In the genomic region with DNA sequence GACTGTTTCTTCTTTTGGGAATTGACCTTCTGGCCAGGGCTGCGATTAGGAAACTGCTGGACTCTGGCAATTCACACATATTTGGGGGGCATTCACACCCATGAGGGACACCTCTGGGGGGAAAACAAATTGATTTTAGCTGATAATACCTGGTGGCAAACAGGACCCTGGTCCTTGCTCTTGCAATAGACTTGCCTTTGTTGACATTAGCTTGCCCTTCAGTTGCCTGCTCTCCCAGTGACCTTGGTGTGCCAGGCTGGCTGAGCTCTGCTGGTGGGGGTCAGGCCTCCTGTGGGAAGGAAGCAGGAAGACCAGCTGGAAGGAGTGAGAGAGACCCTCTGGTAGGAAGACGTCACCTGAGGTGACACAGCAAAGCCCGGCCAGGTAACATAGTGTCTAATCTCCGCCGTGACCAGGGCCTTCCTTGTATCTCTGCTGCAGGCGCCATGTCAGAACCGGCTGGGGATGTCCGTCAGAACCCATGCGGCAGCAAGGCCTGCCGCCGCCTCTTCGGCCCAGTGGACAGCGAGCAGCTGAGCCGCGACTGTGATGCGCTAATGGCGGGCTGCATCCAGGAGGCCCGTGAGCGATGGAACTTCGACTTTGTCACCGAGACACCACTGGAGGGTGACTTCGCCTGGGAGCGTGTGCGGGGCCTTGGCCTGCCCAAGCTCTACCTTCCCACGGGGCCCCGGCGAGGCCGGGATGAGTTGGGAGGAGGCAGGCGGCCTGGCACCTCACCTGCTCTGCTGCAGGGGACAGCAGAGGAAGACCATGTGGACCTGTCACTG, we compare ENCODE assay signal across 10 cellular contexts. TPM values are rescaled to one million over a fixed set of nuclear protein-coding genes. Genes with fewer than 3 reads are reported as not detected.
DNase-seq lines count a peak whose midpoint lies in the region; ATAC-seq and TF ChIP-seq lines count a peak whose summit lies in the region.
"Had no signal": no experiment of that assay in that cellular context is flagged by ENCODE, and none has a peak within 500 bp of the region (broad histone marks: within the 10 kb centered on the region; RNA-seq: fewer than 3 reads in every experiment).

No MANE protein-coding gene starts in this region.

- H3K27me3 Mint-ChIP-seq in HFFc6 (ENCODE audit: insufficient read depth), result peaks cover 62% of the 10 kb centered on the region
- H3K27me3 Mint-ChIP-seq in brain, result peaks cover 19% of the 10 kb centered on the region
- H3K27me3 Mint-ChIP-seq: activated naive CD8-positive, alpha-beta T cell treated with anti-CD3 and anti-CD28 coated beads, Interleukin-2, amount 10 ng/mL, durations not matched to agents 7 days and 5 days had no signal

- H3K36me3 Mint-ChIP-seq in HFFc6 (ENCODE audit: low read depth) (peaks cover 55% of the 10 kb centered on the region), brain (peaks cover 76% of the 10 kb centered on the region)
- H3K36me3 Mint-ChIP-seq: neural progenitor cell had no signal

- H3K4me1 Mint-ChIP-seq in HFFc6 (ENCODE audit: low read depth) (peaks cover 39% of the 10 kb centered on the region), brain (peaks cover 42% of the 10 kb centered on the region)

- peaks cover 6% of the 10 kb centered on the region for H4K20me1 ChIP-seq in DND-41 (ENCODE audit: insufficient read depth, low read length)

- peak overlapping the region; percentile 35 for H3K9ac ChIP-seq in DND-41 (ENCODE audit: low read depth, low read length)
- H3K9ac ChIP-seq: neural progenitor cell had no signal

- H3K4me3 Mint-ChIP-seq in HFFc6, result peak overlapping the region; percentile 97
- peak overlapping the region in 3 of 5 experiments; percentile 47 to 99 (median 58) for H3K4me3 Mint-ChIP-seq in brain
- H3K4me3 Mint-ChIP-seq: activated naive CD8-positive, alpha-beta T cell treated with anti-CD3 and anti-CD28 coated beads, Interleukin-2, amount 10 ng/mL, durations not matched to agents 7 days and 5 days; neural progenitor cell had no signal

- H3K9me3 ChIP-seq in DND-41 (ENCODE audit: insufficient read depth, low read length, severe bottlenecking), result no peaks in the 10 kb centered on the region

- H3K4me1 ChIP-seq in DND-41 (ENCODE audit: insufficient read depth, low read length), result peaks cover 54% of the 10 kb centered on the region

- ATAC-seq in DND-41 (ENCODE audit: insufficient read depth, low read depth) (no peak), omental fat pad (ENCODE audit: low FRiP score) (no peak)

- H3K9me3 Mint-ChIP-seq in HFFc6 (peaks cover 6% of the 10 kb centered on the region), brain (peaks cover 0 to 2% (median 0%) of the 10 kb centered on the region in 5 experiments)
- H3K9me3 Mint-ChIP-seq: activated naive CD8-positive, alpha-beta T cell treated with anti-CD3 and anti-CD28 coated beads, Interleukin-2, amount 10 ng/mL, durations not matched to agents 7 days and 5 days; neural progenitor cell had no signal

- no peak for DNase-seq in DND-41
- no peak for DNase-seq in HFFc6
- DNase-seq in omental fat pad (ENCODE audit: low spot score), result peak; percentile 22
- no peak for DNase-seq in SKM-1 treated with dmso at 0.1 percent for 144 hours (lab: John Stamatoyannopoulos, UW; ENCODE audit: unreplicated experiment)
- no peak for DNase-seq in nucleus accumbens (lab: John Stamatoyannopoulos, UW)
- DNase-seq in NCI-H2196 (lab: John Stamatoyannopoulos, UW; ENCODE audit: unreplicated experiment), result no peak
- DNase-seq: activated naive CD8-positive, alpha-beta T cell treated with anti-CD3 and anti-CD28 coated beads, Interleukin-2, amount 10 ng/mL, durations not matched to agents 7 days and 5 days; HCEC 1CT had no signal

- H3K79me2 ChIP-seq in DND-41 (ENCODE audit: insufficient read depth, low read length), result peaks cover 23% of the 10 kb centered on the region

- H3K27ac ChIP-seq in DND-41 (ENCODE audit: low read length), result peak overlapping the region; percentile 82
- H3K27ac ChIP-seq: neural progenitor cell had no signal

- H3K27me3 ChIP-seq in DND-41 (ENCODE audit: insufficient read depth, low read length, poor library complexity), result peaks cover 21% of the 10 kb centered on the region

- H3K27ac Mint-ChIP-seq in HFFc6, result peak overlapping the region; percentile 89
- H3K27ac Mint-ChIP-seq in brain, result peak overlapping the region in 2 of 5 experiments; percentile 87 to 98
- H3K27ac Mint-ChIP-seq: neural progenitor cell had no signal

- no peak overlapping the region for H3K4me3 ChIP-seq in DND-41 (ENCODE audit: low read depth in 1 of 2, low read length in 2 of 2)
- H3K4me3 ChIP-seq: neural progenitor cell had no signal

- H3K4me2 ChIP-seq in DND-41 (ENCODE audit: insufficient read depth, low read length), result peak overlapping the region; percentile 40; the same call in 1 of the 2 replicates
- H3K4me2 ChIP-seq: neural progenitor cell had no signal

- peaks cover 30% of the 10 kb centered on the region for H3K36me3 ChIP-seq in DND-41 (ENCODE audit: insufficient read depth, low read length)
- H3K36me3 ChIP-seq: neural progenitor cell had no signal

- H2AFZ ChIP-seq in DND-41 (ENCODE audit: low read depth, low read length), result no peak overlapping the region
- H2AFZ ChIP-seq: neural progenitor cell had no signal

- no peak for TF ChIP-seq CTCF in DND-41 (IDR thresholded peaks at IDR 0.05; ENCODE audit: borderline replicate concordance, extremely low read depth, low read length, poor library complexity, severe bottlenecking)
- TF ChIP-seq CTCF in HFFc6 (IDR thresholded peaks at IDR 0.05), result no peak
- no peak for TF ChIP-seq CTCF in brain (conservative IDR thresholded peaks at IDR 0.05)
- TF ChIP-seq CTCF in omental fat pad (IDR thresholded peaks at IDR 0.05), result no peak

RNA-seq across cellular contexts. Expression of a gene that starts 5.3 kb away (rescaled TPM):
- total RNA-seq in HFFc6 (2021; fragmentation: NEBNext Ultra II Directional; extraction: Animal tissue kit (Norgen Biotek cat#: 25700)), result 100 to 1,000 TPM; 496 to 872 (median 617) TPM
- 103 TPM for polyA plus RNA-seq in brain (ENCODE audit: insufficient read depth, low read depth, low replicate concordance)
- total RNA-seq in omental fat pad, result 100 to 1,000 TPM; 126 to 611 (median 261) TPM

RNA-seq across cellular contexts. Expression of a gene that starts 13.8 kb away (rescaled TPM):
- total RNA-seq in HFFc6 (2021; fragmentation: NEBNext Ultra II Directional; extraction: Animal tissue kit (Norgen Biotek cat#: 25700)), result under 1 TPM in 2 of 6 experiments, not detected in 4; 0.26 to 0.45 TPM
- not detected for polyA plus RNA-seq in brain (ENCODE audit: insufficient read depth, low read depth, low replicate concordance)
- 1 to 10 TPM in 1 of 4 donors, under 1 TPM in 3; 0.19 to 2.4 (median 0.43) TPM for total RNA-seq in omental fat pad
- total RNA-seq: activated naive CD8-positive, alpha-beta T cell treated with anti-CD3 and anti-CD28 coated beads, Interleukin-2, amount 10 ng/mL, durations not matched to agents 7 days and 5 days had no signal
